ENCODE assay signal across 26 cellular contexts in genomic region chr6:10882654-10883053, GRCh38. TPM values are rescaled to one million over a fixed set of nuclear protein-coding genes. Genes with fewer than 3 reads are reported as not detected.
DNase-seq lines count a peak whose midpoint lies in the region; ATAC-seq, FAIRE-seq and TF ChIP-seq lines count a peak whose summit lies in the region.
"Had no signal": no experiment of that assay in that cellular context is flagged by ENCODE, and none has a peak within 500 bp of the region (broad histone marks: within the 10 kb centered on the region; RNA-seq: fewer than 3 reads in every experiment).

No MANE protein-coding gene starts in this region.

- H3K4me3 Mint-ChIP-seq in activated naive CD4-positive, alpha-beta T cell treated with anti-CD3 and anti-CD28 coated beads, Interleukin-2, amount 10 ng/mL, durations not matched to agents 7 days and 5 days: no peak overlapping the region
- H3K4me3 Mint-ChIP-seq in activated naive CD4-positive, alpha-beta T cell treated with anti-CD3 and anti-CD28 coated beads for 36 hours: no peak overlapping the region
- H3K4me3 Mint-ChIP-seq: activated T-cell treated with anti-CD3 and anti-CD28 coated beads, Interleukin-2, amount 50 U/mL, for 4 hours; CD4-positive, alpha-beta T cell; HFFc6 had no signal

- peaks cover 4% of the 10 kb centered on the region for H3K4me1 Mint-ChIP-seq in activated naive CD4-positive, alpha-beta T cell treated with anti-CD3 and anti-CD28 coated beads, Interleukin-2, amount 10 ng/mL, durations not matched to agents 7 days and 5 days
- peaks cover 16% of the 10 kb centered on the region for H3K4me1 Mint-ChIP-seq in activated naive CD4-positive, alpha-beta T cell treated with anti-CD3 and anti-CD28 coated beads for 36 hours (ENCODE audit: low read depth)

- H3K79me2 ChIP-seq in keratinocyte (ENCODE audit: control insufficient read depth, insufficient read depth, low read length): no peaks in the 10 kb centered on the region
- no peaks in the 10 kb centered on the region for H3K79me2 ChIP-seq in smooth muscle cell (ENCODE audit: low read depth)

- no peaks in the 10 kb centered on the region for H3K9me1 ChIP-seq in keratinocyte (ENCODE audit: control insufficient read depth, extremely low read depth, insufficient read depth, low read length)

- intact Hi-C loops in activated naive CD4-positive, alpha-beta T cell treated with anti-CD3 and anti-CD28 coated beads for 36 hours (cut with micrococcal nuclease): no loop called here

- ATAC-seq in HG03196 (IDR thresholded peaks at IDR 0.05; ENCODE audit: unreplicated experiment): no peak
- ATAC-seq: activated T-cell treated with anti-CD3 and anti-CD28 coated beads, Interleukin-2, amount 50 U/mL, for 4 hours had no signal

- no peaks in the 10 kb centered on the region for H3K9me3 ChIP-seq in keratinocyte (ENCODE audit: control insufficient read depth, low read depth, low read length)
- no peaks in the 10 kb centered on the region for H3K9me3 ChIP-seq in smooth muscle cell (replicated peaks; ENCODE audit: low read depth)
- H3K9me3 ChIP-seq: pancreas, SJCRH30 had no signal

- H3K4me1 ChIP-seq in keratinocyte (ENCODE audit: control insufficient read depth, extremely low read depth, insufficient read depth, low read length) (no peaks in the 10 kb centered on the region), smooth muscle cell (ENCODE audit: low read depth) (peaks cover 13% of the 10 kb centered on the region)
- H3K4me1 ChIP-seq: SJCRH30 had no signal

- H2AFZ ChIP-seq in keratinocyte (ENCODE audit: control insufficient read depth, low read length) (peak overlapping the region; percentile 3), smooth muscle cell (ENCODE audit: low read depth) (no peak overlapping the region)

- H3K27me3 ChIP-seq in keratinocyte (ENCODE audit: control insufficient read depth, extremely low read depth, insufficient read depth, low read length) (peaks cover 33% of the 10 kb centered on the region), smooth muscle cell (ENCODE audit: low read depth) (peaks cover 88% of the 10 kb centered on the region)
- H3K27me3 ChIP-seq: SJCRH30 had no signal

- dilution Hi-C loops in keratinocyte (cut with MboI; ENCODE audit: extremely low pct_ligation_motif_present, low sequenced_read_pairs): no loop called here

- H3K9ac ChIP-seq in keratinocyte (ENCODE audit: control insufficient read depth, extremely low read depth, insufficient read depth, low read length) (no peak overlapping the region), smooth muscle cell (ENCODE audit: low read depth) (no peak overlapping the region)

- no peaks in the 10 kb centered on the region for H3F3A ChIP-seq in smooth muscle cell (ENCODE audit: low read depth)

- CTCF ChIA-PET in activated naive CD4-positive, alpha-beta T cell treated with anti-CD3 and anti-CD28 coated beads, Interleukin-2, amount 10 ng/mL, durations not matched to agents 7 days and 5 days (lab: Charles Lee): no interaction called here
- CTCF ChIA-PET in activated naive CD4-positive, alpha-beta T cell treated with anti-CD3 and anti-CD28 coated beads for 36 hours (lab: Charles Lee): no interaction called here

- DNase-seq in activated naive CD4-positive, alpha-beta T cell treated with anti-CD3 and anti-CD28 coated beads, Interleukin-2, amount 10 ng/mL, durations not matched to agents 7 days and 5 days: no peak
- no peak for DNase-seq in activated naive CD4-positive, alpha-beta T cell treated with anti-CD3 and anti-CD28 coated beads for 36 hours
- DNase-seq in ecto neural progenitor cell (ENCODE audit: low spot score) (peak; percentile 56), keratinocyte (ENCODE audit: low read depth, low spot score) (no peak), smooth muscle cell (lab: John Stamatoyannopoulos, UW; ENCODE audit: unreplicated experiment) (no peak), T-helper 9 cell (no peak), NCI-H1092 treated with DMSO at 0.1 percent for 48 hours (lab: John Stamatoyannopoulos, UW) (no peak)
- DNase-seq: ACHN; activated T-cell treated with anti-CD3 and anti-CD28 coated beads, Interleukin-2, amount 50 U/mL, for 4 hours; CD4-positive, alpha-beta T cell; DND-41; HFFc6; kidney glomerular epithelial cell; MV-4-11; NCI-H2081 treated with DMSO at 0.1 percent for 48 hours; NCI-H524; pancreas; SJCRH30; stimulated activated naive CD4-positive, alpha-beta T cell had no signal

- peak overlapping the region; percentile 65 for H3K27ac Mint-ChIP-seq in activated naive CD4-positive, alpha-beta T cell treated with anti-CD3 and anti-CD28 coated beads, Interleukin-2, amount 10 ng/mL, durations not matched to agents 7 days and 5 days
- no peak overlapping the region for H3K27ac Mint-ChIP-seq in activated naive CD4-positive, alpha-beta T cell treated with anti-CD3 and anti-CD28 coated beads for 36 hours
- H3K27ac Mint-ChIP-seq: CD4-positive, alpha-beta T cell; HFFc6 had no signal

- H3K27me3 Mint-ChIP-seq in activated naive CD4-positive, alpha-beta T cell treated with anti-CD3 and anti-CD28 coated beads, Interleukin-2, amount 10 ng/mL, durations not matched to agents 7 days and 5 days: peaks cover 80% of the 10 kb centered on the region
- peaks cover 67% of the 10 kb centered on the region for H3K27me3 Mint-ChIP-seq in activated naive CD4-positive, alpha-beta T cell treated with anti-CD3 and anti-CD28 coated beads for 36 hours (ENCODE audit: low read depth)

- no peak for FAIRE-seq in keratinocyte (lab: Jason Lieb, UNC)
- FAIRE-seq: frontal cortex, pancreas had no signal

- H4K20me1 ChIP-seq in keratinocyte (ENCODE audit: control insufficient read depth, extremely low read depth, insufficient read depth, low read length) (no peaks in the 10 kb centered on the region), smooth muscle cell (ENCODE audit: low read depth) (no peaks in the 10 kb centered on the region)

- 2% methylated on average over 23 of the region's 24 CpGs for WGBS in smooth muscle cell (ENCODE audit: low lambda C conversion rate)

- H3K36me3 Mint-ChIP-seq in activated naive CD4-positive, alpha-beta T cell treated with anti-CD3 and anti-CD28 coated beads, Interleukin-2, amount 10 ng/mL, durations not matched to agents 7 days and 5 days: no peaks in the 10 kb centered on the region
- H3K36me3 Mint-ChIP-seq in activated naive CD4-positive, alpha-beta T cell treated with anti-CD3 and anti-CD28 coated beads for 36 hours (ENCODE audit: low read depth): no peaks in the 10 kb centered on the region

- H3K27ac ChIP-seq in keratinocyte (ENCODE audit: control insufficient read depth, insufficient read depth, low read length) (no peak overlapping the region), smooth muscle cell (ENCODE audit: low read depth) (no peak overlapping the region)
- H3K27ac ChIP-seq: epithelial cell of prostate, pancreas, SJCRH30 had no signal

- TF ChIP-seq CTCF in keratinocyte (optimal IDR thresholded peaks at IDR 0.05 in 1 of 3, IDR thresholded peaks at IDR 0.05 in 1 of 3, conservative IDR thresholded peaks at IDR 0.05 in 1 of 3; ENCODE audit: extremely low read depth in 1 of 3, insufficient read depth in 2 of 3, low read length in 3 of 3) (no peak), smooth muscle cell (IDR thresholded peaks at IDR 0.05; ENCODE audit: borderline replicate concordance, insufficient read depth, poor library complexity, severe bottlenecking) (no peak)

- H3K4me2 ChIP-seq in keratinocyte (ENCODE audit: control insufficient read depth, extremely low read depth, insufficient read depth, low read depth, low read length): no peak overlapping the region
- H3K4me2 ChIP-seq in smooth muscle cell: peak overlapping the region; percentile 78

- H3K4me3 ChIP-seq in keratinocyte (ENCODE audit: control insufficient read depth in 2 of 3, extremely low read depth in 1 of 3, insufficient read depth in 2 of 3, low read depth in 1 of 3, low read length in 3 of 3): no peak overlapping the region
- peak overlapping the region; percentile 10 for H3K4me3 ChIP-seq in smooth muscle cell
- H3K4me3 ChIP-seq: SJCRH30 had no signal

- H3K36me3 ChIP-seq in keratinocyte (ENCODE audit: control insufficient read depth in 2 of 2, extremely low read depth in 1 of 2, insufficient read depth in 2 of 2, low read length in 2 of 2) (no peaks in the 10 kb centered on the region), smooth muscle cell (ENCODE audit: low read depth) (no peaks in the 10 kb centered on the region)
- H3K36me3 ChIP-seq: pancreas, SJCRH30 had no signal

- H3K9me3 Mint-ChIP-seq in activated naive CD4-positive, alpha-beta T cell treated with anti-CD3 and anti-CD28 coated beads, Interleukin-2, amount 10 ng/mL, durations not matched to agents 7 days and 5 days: no peaks in the 10 kb centered on the region
- no peaks in the 10 kb centered on the region for H3K9me3 Mint-ChIP-seq in activated naive CD4-positive, alpha-beta T cell treated with anti-CD3 and anti-CD28 coated beads for 36 hours
- H3K9me3 Mint-ChIP-seq: activated T-cell treated with anti-CD3 and anti-CD28 coated beads, Interleukin-2, amount 50 U/mL, for 4 hours; CD4-positive, alpha-beta T cell; HFFc6 had no signal

RNA-seq across cellular contexts. Expression of gene GCM2, which starts 0.8 kb away (rescaled TPM):
- not detected for total RNA-seq in activated naive CD4-positive, alpha-beta T cell treated with anti-CD3 and anti-CD28 coated beads for 36 hours
- polyA plus RNA-seq in keratinocyte (not detected in 3 replicates), smooth muscle cell (0.13 TPM in 1 of 2 replicates, not detected in the other)
- polyA plus RNA-seq in keratinocyte (2011; ENCODE audit: low read depth): not detected
- not detected in 2 replicates for polyA plus RNA-seq in keratinocyte (2011; cell fraction: cytosol; rRNA removed)
- polyA plus RNA-seq in keratinocyte (2011; cell fraction: nucleus; rRNA removed): not detected in 2 replicates
- polyA plus RNA-seq in keratinocyte (2012; ENCODE audit: low replicate concordance): 0.06 TPM in 1 of 2 replicates, not detected in the other
- polyA minus RNA-seq in keratinocyte: not detected in 3 replicates
- polyA minus RNA-seq in keratinocyte (2011; cell fraction: cytosol; rRNA and poly(A)+ RNA removed): not detected
- polyA minus RNA-seq in keratinocyte (2011; cell fraction: nucleus; rRNA and poly(A)+ RNA removed): not detected in 2 replicates
- not detected in 2 replicates for total RNA-seq in smooth muscle cell
- total RNA-seq: activated T-cell treated with anti-CD3 and anti-CD28 coated beads, Interleukin-2, amount 50 U/mL, for 4 hours; CD4-positive, alpha-beta T cell; cerebellum; frontal cortex; HFFc6; mucosa of gallbladder; pancreas; SJCRH30; urinary bladder had no signal
- polyA plus RNA-seq: adipose tissue, pancreas, urinary bladder had no signal

RNA-seq across cellular contexts. Expression of gene SYCP2L, which starts 4.2 kb away (rescaled TPM):
- not detected for total RNA-seq in activated naive CD4-positive, alpha-beta T cell treated with anti-CD3 and anti-CD28 coated beads for 36 hours
- polyA plus RNA-seq in keratinocyte: 0.44 to 1.3 TPM (median 0.76 TPM) in 3 replicates
- polyA plus RNA-seq in keratinocyte (2011; ENCODE audit: low read depth): 1.7 TPM
- 0.21 and 0.40 TPM in 2 replicates for polyA plus RNA-seq in keratinocyte (2011; cell fraction: cytosol; rRNA removed)
- polyA plus RNA-seq in keratinocyte (2011; cell fraction: nucleus; rRNA removed): 3.0 and 3.8 TPM in 2 replicates
- polyA plus RNA-seq in keratinocyte (2012; ENCODE audit: low replicate concordance): 0.30 and 0.89 TPM in 2 replicates
- polyA minus RNA-seq in keratinocyte: 0.80 to 0.86 TPM in 2 of 3 replicates, not detected in the other
- polyA minus RNA-seq in keratinocyte (2011; cell fraction: cytosol; rRNA and poly(A)+ RNA removed): not detected
- polyA minus RNA-seq in keratinocyte (2011; cell fraction: nucleus; rRNA and poly(A)+ RNA removed): 1.1 and 3.0 TPM in 2 replicates
- 2.8 and 6.4 TPM in 2 replicates for total RNA-seq in smooth muscle cell
- polyA plus RNA-seq in smooth muscle cell: 0.74 and 0.86 TPM in 2 replicates
- total RNA-seq: HFFc6 had no signal

RNA-seq across cellular contexts. Expression of gene MAK, which starts 44.3 kb away (rescaled TPM):
- total RNA-seq in activated naive CD4-positive, alpha-beta T cell treated with anti-CD3 and anti-CD28 coated beads for 36 hours: under 1 TPM; 0.12 to 0.14 TPM
- 0.02 to 0.03 TPM in 2 of 3 replicates, not detected in the other for polyA plus RNA-seq in keratinocyte
- not detected for polyA plus RNA-seq in keratinocyte (2011; ENCODE audit: low read depth)
- polyA plus RNA-seq in keratinocyte (2011; cell fraction: cytosol; rRNA removed): not detected in 2 replicates
- polyA plus RNA-seq in keratinocyte (2011; cell fraction: nucleus; rRNA removed): not detected in 2 replicates
- 0.11 TPM in 1 of 2 replicates, not detected in the other for polyA plus RNA-seq in keratinocyte (2012; ENCODE audit: low replicate concordance)
- polyA minus RNA-seq in keratinocyte: not detected in 3 replicates
- polyA minus RNA-seq in keratinocyte (2011; cell fraction: cytosol; rRNA and poly(A)+ RNA removed): not detected
- not detected in 2 replicates for polyA minus RNA-seq in keratinocyte (2011; cell fraction: nucleus; rRNA and poly(A)+ RNA removed)
- total RNA-seq in smooth muscle cell: not detected in 2 replicates
- polyA plus RNA-seq in smooth muscle cell: 0.07 and 0.14 TPM in 2 replicates
- total RNA-seq: HFFc6 had no signal
